In the genomic region with DNA sequence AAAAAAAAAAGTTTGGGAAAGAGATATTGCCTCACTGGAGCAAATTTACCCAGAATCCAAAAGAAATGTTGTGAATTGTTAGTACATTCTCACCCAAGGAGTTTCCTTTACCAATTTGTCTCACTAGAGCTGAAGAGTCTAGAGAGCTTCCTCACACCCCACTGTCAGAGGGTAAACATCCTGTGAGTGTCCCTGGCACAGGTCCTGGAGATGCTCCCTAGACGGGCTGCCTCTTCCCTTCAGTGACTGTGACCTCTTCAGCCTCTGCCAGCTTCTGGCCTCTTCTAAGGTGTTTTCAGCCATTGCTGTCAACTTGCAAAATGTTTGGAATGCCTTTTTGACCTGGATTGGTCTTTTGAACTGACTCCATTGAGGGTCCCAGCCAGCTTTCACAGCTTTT, we compare ENCODE assay signal across 15 cellular contexts.
DNase-seq lines count a peak whose midpoint lies in the region; ATAC-seq and TF ChIP-seq lines count a peak whose summit lies in the region.
"Had no signal": no experiment of that assay in that cellular context is flagged by ENCODE, and none has a peak within 500 bp of the region (broad histone marks: within the 10 kb centered on the region; RNA-seq: fewer than 3 reads in every experiment).

No MANE protein-coding gene starts in this region.

- H3K4me1 Mint-ChIP-seq in activated CD4-positive, alpha-beta memory T cell treated with anti-CD3 and anti-CD28 coated beads, Interleukin-2, amount 10 ng/mL, durations not matched to agents 7 days and 5 days = peaks cover 20% of the 10 kb centered on the region

- ATAC-seq in gastroesophageal sphincter = peak; percentile 13
- ATAC-seq: activated CD8-positive, alpha-beta memory T cell treated with anti-CD3 and anti-CD28 coated beads, Interleukin-2, amount 10 ng/mL, durations not matched to agents 7 days and 5 days; HCT116 had no signal

- no peaks in the 10 kb centered on the region for H3K9me3 Mint-ChIP-seq in activated CD4-positive, alpha-beta memory T cell treated with anti-CD3 and anti-CD28 coated beads, Interleukin-2, amount 10 ng/mL, durations not matched to agents 7 days and 5 days
- H3K9me3 Mint-ChIP-seq: CD8-positive, alpha-beta memory T cell had no signal

- no peak overlapping the region for H3K27ac Mint-ChIP-seq in activated CD4-positive, alpha-beta memory T cell treated with anti-CD3 and anti-CD28 coated beads, Interleukin-2, amount 10 ng/mL, durations not matched to agents 7 days and 5 days
- H3K27ac Mint-ChIP-seq: activated CD8-positive, alpha-beta memory T cell treated with anti-CD3 and anti-CD28 coated beads, Interleukin-2, amount 10 ng/mL, durations not matched to agents 7 days and 5 days had no signal

- CTCF ChIA-PET in activated CD4-positive, alpha-beta memory T cell treated with anti-CD3 and anti-CD28 coated beads, Interleukin-2, amount 10 ng/mL, durations not matched to agents 7 days and 5 days (lab: Charles Lee) = interaction anchor here (0.9 to 1.1 kb wide), 2 partner anchors 16 to 200 kb away, joined by 3 to 4 read pairs; no protein-coding TSS in a partner anchor

- H3K27me3 Mint-ChIP-seq in activated CD4-positive, alpha-beta memory T cell treated with anti-CD3 and anti-CD28 coated beads, Interleukin-2, amount 10 ng/mL, durations not matched to agents 7 days and 5 days = peaks cover 2% of the 10 kb centered on the region
- H3K27me3 Mint-ChIP-seq: activated CD8-positive, alpha-beta memory T cell treated with anti-CD3 and anti-CD28 coated beads, Interleukin-2, amount 10 ng/mL, durations not matched to agents 7 days and 5 days; CD8-positive, alpha-beta memory T cell had no signal

- H3K4me1 ChIP-seq in gastroesophageal sphincter (peaks cover 67 to 99% (median 75%) of the 10 kb centered on the region in 3 donors), subcutaneous abdominal adipose tissue (ENCODE audit: control insufficient read depth in 5 of 5, insufficient read depth in 5 of 5, low read length in 5 of 5) (peaks cover 29 to 91% (median 83%) of the 10 kb centered on the region in 5 donors)

- H3K36me3 ChIP-seq in gastroesophageal sphincter = no peaks in the 10 kb centered on the region
- peaks cover 0 to 24% (median 8%) of the 10 kb centered on the region in 5 donors for H3K36me3 ChIP-seq in subcutaneous abdominal adipose tissue (ENCODE audit: control insufficient read depth in 5 of 5, insufficient read depth in 5 of 5, low read length in 5 of 5)

- 17 to 67% methylated on average over 1 of the region's 1 CpG for WGBS in gastroesophageal sphincter (ENCODE audit: low coverage in 1 of 2), 2 donors

- H3K27me3 ChIP-seq in gastroesophageal sphincter = no peaks in the 10 kb centered on the region
- no peaks in the 10 kb centered on the region for H3K27me3 ChIP-seq in subcutaneous abdominal adipose tissue (ENCODE audit: control insufficient read depth in 5 of 5, insufficient read depth in 4 of 5, low read length in 5 of 5)

- POLR2A ChIA-PET in activated CD4-positive, alpha-beta memory T cell treated with anti-CD3 and anti-CD28 coated beads, Interleukin-2, amount 10 ng/mL, durations not matched to agents 7 days and 5 days (lab: Charles Lee) = interaction anchor here (0.6 to 0.9 kb wide), 2 partner anchors 8 to 193 kb away, joined by 3 to 6 read pairs; no protein-coding TSS in a partner anchor

- no peak overlapping the region for H3K4me3 Mint-ChIP-seq in activated CD4-positive, alpha-beta memory T cell treated with anti-CD3 and anti-CD28 coated beads, Interleukin-2, amount 10 ng/mL, durations not matched to agents 7 days and 5 days
- H3K4me3 Mint-ChIP-seq: activated CD8-positive, alpha-beta memory T cell treated with anti-CD3 and anti-CD28 coated beads, Interleukin-2, amount 10 ng/mL, durations not matched to agents 7 days and 5 days; CD8-positive, alpha-beta memory T cell had no signal

- no peak for TF ChIP-seq POLR2A in gastroesophageal sphincter (IDR thresholded peaks at IDR 0.05)

- no peak for TF ChIP-seq CTCF in gastroesophageal sphincter (IDR thresholded peaks at IDR 0.05)
- TF ChIP-seq CTCF in foreskin fibroblast (IDR thresholded peaks at IDR 0.05; ENCODE audit: low read depth, low read length) = no peak

- H3K9ac ChIP-seq in subcutaneous abdominal adipose tissue (ENCODE audit: low read length in 5 of 5) = peak overlapping the region in 2 of 5 donors; percentile 53 to 74
- H3K9ac ChIP-seq: KMS-11 had no signal

- no peak for TF ChIP-seq EP300 in gastroesophageal sphincter (IDR thresholded peaks at IDR 0.05)

- H3K36me3 Mint-ChIP-seq in activated CD4-positive, alpha-beta memory T cell treated with anti-CD3 and anti-CD28 coated beads, Interleukin-2, amount 10 ng/mL, durations not matched to agents 7 days and 5 days (ENCODE audit: low read depth) = peaks cover 41% of the 10 kb centered on the region

- H3K27ac ChIP-seq in gastroesophageal sphincter (peak overlapping the region; percentile 86 to 98 (median 90)), subcutaneous abdominal adipose tissue (ENCODE audit: low read depth, low read length) (peak overlapping the region; percentile 89)
- H3K27ac ChIP-seq: KMS-11 had no signal

- no peaks in the 10 kb centered on the region for H3K9me3 ChIP-seq in gastroesophageal sphincter
- no peaks in the 10 kb centered on the region for H3K9me3 ChIP-seq in subcutaneous abdominal adipose tissue (ENCODE audit: control insufficient read depth in 5 of 5, low read length in 5 of 5)

- no peak overlapping the region for H3K4me3 ChIP-seq in gastroesophageal sphincter
- H3K4me3 ChIP-seq in subcutaneous abdominal adipose tissue (ENCODE audit: low read depth in 1 of 5, low read length in 5 of 5) = no peak overlapping the region
- no peak overlapping the region for H3K4me3 ChIP-seq in foreskin fibroblast (ENCODE audit: low read depth in 1 of 2, low read length in 2 of 2)

- DNase-seq in EL (peak; percentile 55), NCI-H69 (lab: John Stamatoyannopoulos, UW) (peak; percentile 31), foreskin fibroblast (no peak), NCI-H2196 treated with DMSO at 0.1 percent for 48 hours (lab: John Stamatoyannopoulos, UW; ENCODE audit: unreplicated experiment) (no peak)
- DNase-seq in activated CD4-positive, alpha-beta memory T cell treated with anti-CD3 and anti-CD28 coated beads, Interleukin-2, amount 10 ng/mL, durations not matched to agents 7 days and 5 days = no peak
- DNase-seq: activated CD8-positive, alpha-beta memory T cell treated with anti-CD3 and anti-CD28 coated beads, Interleukin-2, amount 10 ng/mL, durations not matched to agents 7 days and 5 days; CD8-positive, alpha-beta memory T cell; midbrain; NCI-H187; SIG-M5; stimulated activated CD4-positive, alpha-beta T cell treated with anti-CD3 and anti-CD28 coated beads, Interleukin-1b, Interleukin-23, amount 100 ng/mL, for 48 hours had no signal

Comparison
In these comparisons a context has a peak if more than half of its experiments do, and no peak if none do; other contexts are left out.
1. DNase-seq: peak in EL (single experiment) and NCI-H69 (single experiment); none in activated CD4-positive, alpha-beta memory T cell treated with anti-CD3 and anti-CD28 coated beads, Interleukin-2, amount 10 ng/mL, durations not matched to agents 7 days and 5 days (single experiment), foreskin fibroblast (0 of 2) and NCI-H2196 treated with DMSO at 0.1 percent for 48 hours (single experiment).